In the genomic region with DNA sequence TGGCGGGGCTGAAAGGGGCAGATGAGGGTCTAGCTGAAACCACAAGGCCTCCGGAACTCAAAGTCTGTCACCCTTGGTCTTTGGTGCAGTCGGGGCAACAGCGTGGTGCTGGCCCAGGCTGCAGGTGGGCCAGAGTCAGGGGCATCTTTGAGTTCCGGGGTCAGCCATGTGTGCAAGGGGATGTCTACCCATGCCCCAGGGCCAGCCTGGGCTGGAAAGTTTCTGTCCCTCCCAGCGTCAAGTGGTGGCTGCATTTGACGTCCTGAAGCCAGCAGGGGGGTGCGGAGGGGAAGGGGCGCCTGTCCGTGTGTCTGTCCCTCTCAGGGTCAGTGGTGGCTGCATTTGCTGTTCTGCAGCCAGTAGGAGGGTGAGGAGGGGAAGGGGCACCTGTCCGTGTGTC, we compare ENCODE assay signal across 8 cellular contexts. TPM values are rescaled to one million over a fixed set of nuclear protein-coding genes. Genes with fewer than 3 reads are reported as not detected.
A peak's percentile ranks its signal among the peaks of the same experiment; 100 is the strongest.
DNase-seq lines count a peak whose midpoint lies in the region; ATAC-seq and TF ChIP-seq lines count a peak whose summit lies in the region.

No MANE protein-coding gene starts in this region.

- peak overlapping the region; percentile 84 for H3K27ac Mint-ChIP-seq in activated T-helper 2 cell treated with anti-CD3 and anti-CD28 coated beads, Interferon-gamma antibody, Interleukin-2, Interleukin-4, amounts not matched to agents 10 μg/mL and 5 μg/mL and 100 μg/mL, durations not matched to agents 14 hours and 24 hours and 36 hours

- no peaks in the 10 kb centered on the region for H3K9me3 ChIP-seq in testis

- H3K36me3 Mint-ChIP-seq in activated T-cell treated with anti-CD3 and anti-CD28 coated beads, Interleukin-2, amount 50 U/mL, for 4 hours (ENCODE audit: insufficient read depth), result peaks cover 11% of the 10 kb centered on the region
- peaks cover 28% of the 10 kb centered on the region for H3K36me3 Mint-ChIP-seq in activated T-helper 2 cell treated with anti-CD3 and anti-CD28 coated beads, Interferon-gamma antibody, Interleukin-2, Interleukin-4, amounts not matched to agents 10 μg/mL and 5 μg/mL and 100 μg/mL, durations not matched to agents 14 hours and 24 hours and 36 hours (ENCODE audit: low read depth)

- ATAC-seq in activated T-cell treated with anti-CD3 and anti-CD28 coated beads, Interleukin-2, amount 50 U/mL, for 4 hours, result no peak
- no peak for ATAC-seq in GM19397 (IDR thresholded peaks at IDR 0.05; ENCODE audit: unreplicated experiment)

- H3K4me3 ChIP-seq in testis, result peak overlapping the region; percentile 67 to 87

- H3K27me3 Mint-ChIP-seq in activated T-cell treated with anti-CD3 and anti-CD28 coated beads, Interleukin-2, amount 50 U/mL, for 4 hours (ENCODE audit: low read depth), result no peaks in the 10 kb centered on the region
- no peaks in the 10 kb centered on the region for H3K27me3 Mint-ChIP-seq in activated T-helper 2 cell treated with anti-CD3 and anti-CD28 coated beads, Interferon-gamma antibody, Interleukin-2, Interleukin-4, amounts not matched to agents 10 μg/mL and 5 μg/mL and 100 μg/mL, durations not matched to agents 14 hours and 24 hours and 36 hours (ENCODE audit: low read depth)

- TF ChIP-seq POLR2A in testis (IDR thresholded peaks at IDR 0.05), result no peak

- H3K9me3 Mint-ChIP-seq in activated T-cell treated with anti-CD3 and anti-CD28 coated beads, Interleukin-2, amount 50 U/mL, for 4 hours, result no peaks in the 10 kb centered on the region
- no peaks in the 10 kb centered on the region for H3K9me3 Mint-ChIP-seq in activated T-helper 2 cell treated with anti-CD3 and anti-CD28 coated beads, Interferon-gamma antibody, Interleukin-2, Interleukin-4, amounts not matched to agents 10 μg/mL and 5 μg/mL and 100 μg/mL, durations not matched to agents 14 hours and 24 hours and 36 hours

- H3K27me3 ChIP-seq in testis, result no peaks in the 10 kb centered on the region

- WGBS in testis, 2 donors, result 8 to 11% methylated on average over 6 to 11 of the region's 11 CpGs

- peak overlapping the region; percentile 94 to 98 for H3K27ac ChIP-seq in testis

- peak overlapping the region; percentile 89 for H3K4me3 Mint-ChIP-seq in activated T-cell treated with anti-CD3 and anti-CD28 coated beads, Interleukin-2, amount 50 U/mL, for 4 hours
- peak overlapping the region; percentile 89 for H3K4me3 Mint-ChIP-seq in activated T-helper 2 cell treated with anti-CD3 and anti-CD28 coated beads, Interferon-gamma antibody, Interleukin-2, Interleukin-4, amounts not matched to agents 10 μg/mL and 5 μg/mL and 100 μg/mL, durations not matched to agents 14 hours and 24 hours and 36 hours (ENCODE audit: low read depth)

- peaks cover 38% of the 10 kb centered on the region for H3K4me1 Mint-ChIP-seq in activated T-cell treated with anti-CD3 and anti-CD28 coated beads, Interleukin-2, amount 50 U/mL, for 4 hours (ENCODE audit: low read depth)
- peaks cover 24% of the 10 kb centered on the region for H3K4me1 Mint-ChIP-seq in activated T-helper 2 cell treated with anti-CD3 and anti-CD28 coated beads, Interferon-gamma antibody, Interleukin-2, Interleukin-4, amounts not matched to agents 10 μg/mL and 5 μg/mL and 100 μg/mL, durations not matched to agents 14 hours and 24 hours and 36 hours (ENCODE audit: low read depth)

- DNase-seq in activated T-cell treated with anti-CD3 and anti-CD28 coated beads, Interleukin-2, amount 50 U/mL, for 4 hours, result no peak
- DNase-seq in activated T-cell treated with anti-CD3 and anti-CD28 coated beads for 4 hours, result no peak
- no peak for DNase-seq in activated T-helper 2 cell treated with anti-CD3 and anti-CD28 coated beads, Interferon-gamma antibody, Interleukin-2, Interleukin-4, amounts not matched to agents 10 μg/mL and 5 μg/mL and 100 μg/mL, durations not matched to agents 14 hours and 24 hours and 36 hours (ENCODE audit: low spot score)
- peak; percentile 60 for DNase-seq in islet precursor cell
- no peak for DNase-seq in testis
- no peak for DNase-seq in cerebellum (ENCODE audit: low spot score)
- no peak for DNase-seq in NCI-H2029 (lab: John Stamatoyannopoulos, UW)

- intact Hi-C loops in activated T-helper 2 cell treated with anti-CD3 and anti-CD28 coated beads, Interferon-gamma antibody, Interleukin-2, Interleukin-4, amounts not matched to agents 10 μg/mL and 5 μg/mL and 100 μg/mL, durations not matched to agents 14 hours and 24 hours and 36 hours (cut with micrococcal nuclease), result loop anchor here (2.0 to 5.0 kb wide), 4 partner anchors 24 to 78 kb away; a partner anchor contains a TSS
- intact Hi-C loops in testis (cut with DNase I; ENCODE audit: low total_unique reads), result loop anchor here (10.0 kb wide), 1 partner anchor 80 kb away; a partner anchor contains a TSS

- no peak for TF ChIP-seq CTCF in testis (IDR thresholded peaks at IDR 0.05)

- H3K36me3 ChIP-seq in testis (ENCODE audit: low read depth, missing control alignments), result no peaks in the 10 kb centered on the region

- H3K4me1 ChIP-seq in testis, result peaks cover 26% of the 10 kb centered on the region

RNA-seq across cellular contexts. Expression of a gene that starts 0.7 kb away (rescaled TPM):
- 10 to 100 TPM; 40.7 to 55.0 (median 42.6) TPM for total RNA-seq in activated T-cell treated with anti-CD3 and anti-CD28 coated beads, Interleukin-2, amount 50 U/mL, for 4 hours
- 39.9 and 41.9 TPM in 2 replicates for total RNA-seq in activated T-helper 2 cell treated with anti-CD3 and anti-CD28 coated beads, Interferon-gamma antibody, Interleukin-2, Interleukin-4, amounts not matched to agents 10 μg/mL and 5 μg/mL and 100 μg/mL, durations not matched to agents 14 hours and 24 hours and 36 hours
- 100 to 1,000 TPM; 104 to 108 TPM for total RNA-seq in testis
- polyA plus RNA-seq in testis (ENCODE audit: insufficient read depth, low read depth, low replicate concordance), result 45.3 TPM
- total RNA-seq in cerebellum, result 17.4 TPM

RNA-seq across cellular contexts. Expression of a gene that starts 4.1 kb away (rescaled TPM):
- 10 to 100 TPM in 1 of 3 donors, 1 to 10 TPM in 2; 8.9 to 10.4 (median 9.0) TPM for total RNA-seq in activated T-cell treated with anti-CD3 and anti-CD28 coated beads, Interleukin-2, amount 50 U/mL, for 4 hours
- 9.4 and 12.3 TPM in 2 replicates for total RNA-seq in activated T-helper 2 cell treated with anti-CD3 and anti-CD28 coated beads, Interferon-gamma antibody, Interleukin-2, Interleukin-4, amounts not matched to agents 10 μg/mL and 5 μg/mL and 100 μg/mL, durations not matched to agents 14 hours and 24 hours and 36 hours
- 100 to 1,000 TPM in 1 of 2 donors, 10 to 100 TPM in 1; 57.9 to 139 TPM for total RNA-seq in testis
- 86.4 TPM for polyA plus RNA-seq in testis (ENCODE audit: insufficient read depth, low read depth, low replicate concordance)
- 18.9 TPM for total RNA-seq in cerebellum

RNA-seq across cellular contexts. Expression of a gene that starts 35.1 kb away (rescaled TPM):
- total RNA-seq in activated T-cell treated with anti-CD3 and anti-CD28 coated beads, Interleukin-2, amount 50 U/mL, for 4 hours, result 10 to 100 TPM; 16.1 to 17.7 (median 17.7) TPM
- total RNA-seq in activated T-helper 2 cell treated with anti-CD3 and anti-CD28 coated beads, Interferon-gamma antibody, Interleukin-2, Interleukin-4, amounts not matched to agents 10 μg/mL and 5 μg/mL and 100 μg/mL, durations not matched to agents 14 hours and 24 hours and 36 hours, result 41.0 and 45.6 TPM in 2 replicates
- total RNA-seq in testis (10 to 100 TPM; 18.3 to 34.1 TPM), cerebellum (31.3 TPM)
- polyA plus RNA-seq in testis (ENCODE audit: insufficient read depth, low read depth, low replicate concordance), result 10.1 TPM
